ENCODE assay signal across 11 cellular contexts in genomic region chr3:194139977-194140351, GRCh38. TPM values are rescaled to one million over a fixed set of nuclear protein-coding genes. Genes with fewer than 3 reads are reported as not detected.
A peak's percentile ranks its signal among the peaks of the same experiment; 100 is the strongest.
DNase-seq lines count a peak whose midpoint lies in the region; ATAC-seq and TF ChIP-seq lines count a peak whose summit lies in the region.
"Had no signal": no experiment of that assay in that cellular context is flagged by ENCODE, and none has a peak within 500 bp of the region (broad histone marks: within the 10 kb centered on the region; RNA-seq: fewer than 3 reads in every experiment).

No MANE protein-coding gene starts in this region.

- peaks cover 26 to 33% of the 10 kb centered on the region in 2 donors for H3K27me3 Mint-ChIP-seq in CD4-positive, alpha-beta memory T cell

- H3K4me3 Mint-ChIP-seq in CD4-positive, alpha-beta memory T cell = peak overlapping the region in 4 of 8 donors; percentile 9 to 50 (median 15)

- CTCF ChIA-PET in CD4-positive, alpha-beta memory T cell (lab: Charles Lee; ENCODE audit: partially characterized antibody) = interaction anchor here (2.3 kb wide), 1 partner anchor 474 kb away, joined by 11 read pairs; no protein-coding TSS in a partner anchor

- H3K27ac ChIP-seq in SJSA1 = peak overlapping the region; percentile 100
- H3K27ac ChIP-seq in foreskin keratinocyte = peak overlapping the region; percentile 92
- no peak overlapping the region for H3K27ac ChIP-seq in CD4-positive, alpha-beta memory T cell (ENCODE audit: low read depth, low read length)

- H3K4me1 ChIP-seq in ES-I3 (ENCODE audit: insufficient read depth, low read length) (peaks cover 15% of the 10 kb centered on the region), SJSA1 (replicated peaks) (peaks cover 55% of the 10 kb centered on the region), foreskin keratinocyte (peaks cover 19% of the 10 kb centered on the region)
- H3K4me1 ChIP-seq in CD4-positive, alpha-beta memory T cell (ENCODE audit: insufficient read depth, low read length) = peaks cover 44% of the 10 kb centered on the region

- H3K9me3 ChIP-seq in ES-I3 (ENCODE audit: control insufficient read depth, insufficient read depth, low read length) (no peaks in the 10 kb centered on the region), SJSA1 (replicated peaks) (no peaks in the 10 kb centered on the region)
- no peaks in the 10 kb centered on the region for H3K9me3 ChIP-seq in CD4-positive, alpha-beta memory T cell (ENCODE audit: control insufficient read depth in 1 of 2, low read length in 2 of 2)

- POLR2A ChIA-PET in CD4-positive, alpha-beta memory T cell (lab: Charles Lee; ENCODE audit: partially characterized antibody) = no interaction called here

- H3K36me3 Mint-ChIP-seq in CD4-positive, alpha-beta memory T cell = peaks cover 0 to under 1% of the 10 kb centered on the region in 2 donors

- no peak for DNase-seq in SJSA1 (ENCODE audit: low read depth in 1 of 2, low spot score in 2 of 2)
- DNase-seq in foreskin keratinocyte = no peak
- peak; percentile 67 for DNase-seq in renal cortical epithelial cell (ENCODE audit: low read depth)
- no peak for DNase-seq in CD4-positive, alpha-beta memory T cell
- no peak for DNase-seq in cerebellar cortex (ENCODE audit: low spot score)
- DNase-seq: central memory CD4-positive, alpha-beta T cell had no signal

- H3K4me1 Mint-ChIP-seq in CD4-positive, alpha-beta memory T cell = peaks cover 19 to 50% (median 31%) of the 10 kb centered on the region in 4 donors

- H3K27me3 ChIP-seq in SJSA1 (replicated peaks) (no peaks in the 10 kb centered on the region), foreskin keratinocyte (no peaks in the 10 kb centered on the region)
- peaks cover 24% of the 10 kb centered on the region for H3K27me3 ChIP-seq in CD4-positive, alpha-beta memory T cell (ENCODE audit: insufficient read depth, low read length)

- H3K9me3 Mint-ChIP-seq in CD4-positive, alpha-beta memory T cell = no peaks in the 10 kb centered on the region

- H3K27ac Mint-ChIP-seq in CD4-positive, alpha-beta memory T cell = peak overlapping the region in 1 of 7 donors; percentile 45

- intact Hi-C loops in CD4-positive, alpha-beta memory T cell (cut with micrococcal nuclease) = loop anchor here (2.0 to 10.0 kb wide), 3 partner anchors 68 to 359 kb away; partner anchors contain the start of gene ATP13A3

- TF ChIP-seq CTCF in foreskin keratinocyte (conservative IDR thresholded peaks at IDR 0.05) = no peak

- no peak for ATAC-seq in foreskin keratinocyte
- ATAC-seq in GM19455 (IDR thresholded peaks at IDR 0.05; ENCODE audit: unreplicated experiment) = no peak
- ATAC-seq in GM19463 (IDR thresholded peaks at IDR 0.05; ENCODE audit: unreplicated experiment) = no peak
- ATAC-seq: activated CD4-positive, CD25-positive, alpha-beta regulatory T cell treated with anti-CD3 and anti-CD28 coated beads, Interleukin-2, amount 50 U/mL, for 24 hours; left ventricle myocardium superior had no signal

- H3K36me3 ChIP-seq in ES-I3 (ENCODE audit: insufficient read depth, low read length) = no peaks in the 10 kb centered on the region
- H3K36me3 ChIP-seq in SJSA1 = peaks cover 27% of the 10 kb centered on the region
- no peaks in the 10 kb centered on the region for H3K36me3 ChIP-seq in CD4-positive, alpha-beta memory T cell (ENCODE audit: insufficient read depth, low read length)

- peak overlapping the region; percentile 21 for H3K9ac ChIP-seq in ES-I3 (ENCODE audit: low read depth, low read length)

- no peak overlapping the region for H3K4me3 ChIP-seq in SJSA1
- no peak overlapping the region for H3K4me3 ChIP-seq in CD4-positive, alpha-beta memory T cell (ENCODE audit: low read length in 2 of 2)

RNA-seq across cellular contexts. Expression of gene HES1, which starts 4.0 kb away (rescaled TPM):
- 39.2 and 44.1 TPM in 2 replicates for total RNA-seq in SJSA1 (2014; rRNA removed; shearing (Covaris generic))
- total RNA-seq in foreskin keratinocyte (35.1 and 42.1 TPM in 2 replicates), renal cortical epithelial cell (9.4 and 18.6 TPM in 2 replicates)
- 28.7 and 32.5 TPM in 2 replicates for polyA plus RNA-seq in foreskin keratinocyte
- total RNA-seq in CD4-positive, alpha-beta memory T cell = not detected
- polyA plus RNA-seq in CD4-positive, alpha-beta memory T cell = under 1 TPM; 0.11 to 0.50 TPM

Comparison
In these comparisons a context has a peak if more than half of its experiments do, and no peak if none do; other contexts are left out.
1. RNA of gene HES1, which starts 4.0 kb away (total RNA-seq): 39.2 to 44.1 TPM in SJSA1, 35.1 to 42.1 TPM in foreskin keratinocyte and 9.4 to 18.6 TPM in renal cortical epithelial cell; not detected in CD4-positive, alpha-beta memory T cell; every median in the first group is over 10 times any median in the second.